Comparison of ENCODE assay signal across 30 cellular contexts in the genomic region with DNA sequence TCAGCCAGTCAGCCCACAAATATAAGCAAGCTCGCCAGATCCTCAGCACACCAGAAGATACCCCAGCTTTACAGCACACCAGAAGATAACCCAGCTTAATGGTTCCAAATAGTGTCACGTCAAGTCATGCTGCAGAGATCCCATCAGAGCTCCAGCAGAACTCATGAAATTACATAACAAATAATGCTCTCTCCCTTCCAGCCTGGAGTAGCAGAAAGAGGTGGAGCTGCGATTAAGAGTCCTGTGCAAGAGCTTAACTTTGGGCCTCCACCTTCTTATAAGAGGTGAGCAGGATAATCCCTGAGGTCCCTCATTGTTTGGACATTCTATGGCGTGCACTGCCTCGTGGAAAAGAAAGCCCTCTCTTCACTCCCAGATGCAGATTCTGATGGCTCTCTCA.
"Had no signal": no experiment of that assay in that cellular context is flagged by ENCODE, and none has a peak within 500 bp of the region (broad histone marks: within the 10 kb centered on the region; RNA-seq: fewer than 3 reads in every experiment).

No MANE protein-coding gene starts in this region.

- H3K27me3 ChIP-seq: ovary, thyroid gland, upper lobe of left lung had no signal

- H3K4me1 ChIP-seq: upper lobe of left lung had no signal

- H3K36me3 Mint-ChIP-seq: activated naive CD8-positive, alpha-beta T cell; stimulated activated effector memory CD8-positive, alpha-beta T cell treated with anti-CD3 and anti-CD28 coated beads, Interleukin-12 subunit alpha, Interleukin-12 subunit beta, amount 100 ng/mL, for 72 hours had no signal

- H3K4me3 Mint-ChIP-seq: activated naive CD8-positive, alpha-beta T cell; activated T-cell treated with anti-CD3 and anti-CD28 coated beads, Interleukin-2, amount 50 U/mL, for 72 hours; nephron; stimulated activated effector memory CD8-positive, alpha-beta T cell treated with anti-CD3 and anti-CD28 coated beads, Interleukin-12 subunit alpha, Interleukin-12 subunit beta, amount 100 ng/mL, for 72 hours; stimulated activated naive CD8-positive, alpha-beta T cell treated with anti-CD3 and anti-CD28 coated beads, Interleukin-15, amount 100 ng/mL, for 72 hours; T-helper 17 cell had no signal

- H3K36me3 ChIP-seq: ovary, thyroid gland, upper lobe of left lung had no signal

- DNase-seq: activated CD4-positive, alpha-beta T cell treated with anti-CD3 and anti-CD28 coated beads for 4 hours; activated CD4-positive, alpha-beta T cell treated with anti-CD3 and anti-CD28 coated beads, Interleukin-2, amount 50 U/mL, for 4 hours; activated naive CD4-positive, alpha-beta T cell; activated T-cell treated with anti-CD3 and anti-CD28 coated beads for 4 hours; activated T-cell treated with anti-CD3 and anti-CD28 coated beads, Interleukin-2, amount 50 U/mL, for 72 hours; anterior cingulate cortex; dermis blood vessel endothelial cell; effector memory CD4-positive, alpha-beta T cell; foreskin fibroblast; head of caudate nucleus; hippocampal formation; kidney; left colon; mammary epithelial cell; ovary; stimulated activated CD4-positive, alpha-beta T cell treated with anti-CD3 and anti-CD28 coated beads, Interleukin-4, amount 100 ng/mL, for 24 hours; stimulated activated naive CD8-positive, alpha-beta T cell treated with anti-CD3 and anti-CD28 coated beads, Interleukin-15, amount 100 ng/mL, for 72 hours; substantia nigra; T-helper 17 cell; T1000; thyroid gland; upper lobe of left lung had no signal

- H3K9me3 ChIP-seq: ovary, thyroid gland, upper lobe of left lung had no signal

- H3K27ac ChIP-seq: ovary, skin epidermis, thyroid gland, upper lobe of left lung had no signal

- H3K4me1 Mint-ChIP-seq: stimulated activated naive CD8-positive, alpha-beta T cell treated with anti-CD3 and anti-CD28 coated beads, Interleukin-15, amount 100 ng/mL, for 72 hours had no signal

- FAIRE-seq: bronchial epithelial cell, colon, kidney had no signal

- H3K9me3 Mint-ChIP-seq: activated T-cell treated with anti-CD3 and anti-CD28 coated beads, Interleukin-2, amount 50 U/mL, for 72 hours; nephron; stimulated activated effector memory CD8-positive, alpha-beta T cell treated with anti-CD3 and anti-CD28 coated beads, Interleukin-12 subunit alpha, Interleukin-12 subunit beta, amount 100 ng/mL, for 72 hours; stimulated activated naive CD8-positive, alpha-beta T cell treated with anti-CD3 and anti-CD28 coated beads, Interleukin-15, amount 100 ng/mL, for 72 hours had no signal

- ATAC-seq: activated T-cell treated with anti-CD3 and anti-CD28 coated beads, Interleukin-2, amount 50 U/mL, for 72 hours; left colon; sciatic nerve; stimulated activated effector memory CD8-positive, alpha-beta T cell treated with anti-CD3 and anti-CD28 coated beads, Interleukin-12 subunit alpha, Interleukin-12 subunit beta, amount 100 ng/mL, for 72 hours; stimulated activated naive CD8-positive, alpha-beta T cell treated with anti-CD3 and anti-CD28 coated beads, Interleukin-15, amount 100 ng/mL, for 72 hours; T-helper 17 cell had no signal

- H3K27ac Mint-ChIP-seq: activated naive CD8-positive, alpha-beta T cell; activated T-cell treated with anti-CD3 and anti-CD28 coated beads, Interleukin-2, amount 50 U/mL, for 72 hours; progenitor cell of endocrine pancreas; stimulated activated effector memory CD8-positive, alpha-beta T cell treated with anti-CD3 and anti-CD28 coated beads, Interleukin-12 subunit alpha, Interleukin-12 subunit beta, amount 100 ng/mL, for 72 hours; stimulated activated naive CD8-positive, alpha-beta T cell treated with anti-CD3 and anti-CD28 coated beads, Interleukin-15, amount 100 ng/mL, for 72 hours; T-helper 17 cell had no signal

- H3K4me3 ChIP-seq: ovary, skin epidermis, thyroid gland, upper lobe of left lung had no signal
